8 cellular contexts compared by ENCODE assay signal in genomic region chr7:139680676-139681462, GRCh38.
DNase-seq lines count a peak whose midpoint lies in the region; ATAC-seq and TF ChIP-seq lines count a peak whose summit lies in the region.

No MANE protein-coding gene starts in this region.

- CTCF ChIA-PET in MCF 10A (lab: Yijun Ruan, JAX), result interaction anchor here (0.7 to 1.5 kb wide), 4 partner anchors 11 to 61 kb away, joined by 4 to 8 read pairs (median 4); no protein-coding TSS in a partner anchor

- intact Hi-C loops in MCF 10A (cut with micrococcal nuclease) (loop anchor here (2.0 kb wide), 1 partner anchor 46 kb away; no protein-coding TSS in a partner anchor), lower lobe of right lung (cut with DNase I) (no loop called here)

- BruUV-seq in MCF 10A (replicated peaks; lab: Mats Ljungman, UMichigan), result TSS peak; percentile 97

- ATAC-seq in HG03354 (IDR thresholded peaks at IDR 0.05; ENCODE audit: poor library complexity, severe bottlenecking, unreplicated experiment), result peak; percentile 58
- peak; percentile 85 to 89 for ATAC-seq in lower lobe of right lung

- H3K27me3 Mint-ChIP-seq in MCF 10A (ENCODE audit: insufficient read depth, unreplicated experiment), result no peaks in the 10 kb centered on the region

- peaks cover 54% of the 10 kb centered on the region for H3K4me1 Mint-ChIP-seq in MCF 10A (ENCODE audit: insufficient read depth, unreplicated experiment)

- no peak overlapping the region for H3K4me3 ChIP-seq in lower lobe of right lung

- H3K9me3 Mint-ChIP-seq in MCF 10A (ENCODE audit: unreplicated experiment), result peaks cover 3% of the 10 kb centered on the region

- peaks cover 49% of the 10 kb centered on the region for H3K4me1 ChIP-seq in lower lobe of right lung

- POLR2A ChIA-PET in MCF 10A (lab: Yijun Ruan, JAX), result interaction anchor here (0.8 to 2.3 kb wide), 12 partner anchors 8 to 102 kb away, joined by 3 to 14 read pairs (median 4); no protein-coding TSS in a partner anchor

- no peaks in the 10 kb centered on the region for H3K36me3 ChIP-seq in lower lobe of right lung

- peak overlapping the region; percentile 98 for H3K27ac ChIP-seq in VCaP
- peak overlapping the region; percentile 80 for H3K27ac ChIP-seq in lower lobe of right lung

- H3K27ac Mint-ChIP-seq in MCF 10A (ENCODE audit: low read depth, unreplicated experiment), result peak overlapping the region; percentile 94

- H3K4me3 Mint-ChIP-seq in MCF 10A (ENCODE audit: unreplicated experiment), result peak overlapping the region; percentile 13

- DNase-seq in EH (ENCODE audit: low read depth) (peak; percentile 99), MCF 10A (ENCODE audit: unreplicated experiment) (peak; percentile 95), lower lobe of right lung (peak; percentile 73), KG1 (lab: John Stamatoyannopoulos, UW) (no peak), NCI-H524 treated with DMSO at 0.1 percent for 48 hours (lab: John Stamatoyannopoulos, UW) (no peak)
- peak; percentile 22 to 72 for DNase-seq in stimulated activated CD8-positive, alpha-beta memory T cell treated with anti-CD3 and anti-CD28 coated beads, Interleukin-4, amount 100 ng/mL, for 4 hours (ENCODE audit: low read depth in 2 of 2, low spot score in 1 of 2)

- H3K9me3 ChIP-seq in lower lobe of right lung, result peaks cover 5% of the 10 kb centered on the region

- no peaks in the 10 kb centered on the region for H3K27me3 ChIP-seq in lower lobe of right lung (ENCODE audit: low read depth)

- peaks cover 30% of the 10 kb centered on the region for H3K36me3 Mint-ChIP-seq in MCF 10A (ENCODE audit: insufficient read depth, unreplicated experiment)

- no peak for TF ChIP-seq CTCF in VCaP (conservative IDR thresholded peaks at IDR 0.05)
- no peak for TF ChIP-seq CTCF in MCF 10A (IDR thresholded peaks at IDR 0.05; ENCODE audit: unreplicated experiment)
- TF ChIP-seq CTCF in lower lobe of right lung (IDR thresholded peaks at IDR 0.05), result no peak

Comparison
In these comparisons a context has a peak if more than half of its experiments do, and no peak if none do; other contexts are left out.
1. DNase-seq: peak in EH (single experiment), MCF 10A (single experiment), lower lobe of right lung (single experiment) and stimulated activated CD8-positive, alpha-beta memory T cell treated with anti-CD3 and anti-CD28 coated beads, Interleukin-4, amount 100 ng/mL, for 4 hours (2 of 2); none in KG1 (single experiment) and NCI-H524 treated with DMSO at 0.1 percent for 48 hours (single experiment).